ENCODE assay signal across 1 cellular context in the genomic region with DNA sequence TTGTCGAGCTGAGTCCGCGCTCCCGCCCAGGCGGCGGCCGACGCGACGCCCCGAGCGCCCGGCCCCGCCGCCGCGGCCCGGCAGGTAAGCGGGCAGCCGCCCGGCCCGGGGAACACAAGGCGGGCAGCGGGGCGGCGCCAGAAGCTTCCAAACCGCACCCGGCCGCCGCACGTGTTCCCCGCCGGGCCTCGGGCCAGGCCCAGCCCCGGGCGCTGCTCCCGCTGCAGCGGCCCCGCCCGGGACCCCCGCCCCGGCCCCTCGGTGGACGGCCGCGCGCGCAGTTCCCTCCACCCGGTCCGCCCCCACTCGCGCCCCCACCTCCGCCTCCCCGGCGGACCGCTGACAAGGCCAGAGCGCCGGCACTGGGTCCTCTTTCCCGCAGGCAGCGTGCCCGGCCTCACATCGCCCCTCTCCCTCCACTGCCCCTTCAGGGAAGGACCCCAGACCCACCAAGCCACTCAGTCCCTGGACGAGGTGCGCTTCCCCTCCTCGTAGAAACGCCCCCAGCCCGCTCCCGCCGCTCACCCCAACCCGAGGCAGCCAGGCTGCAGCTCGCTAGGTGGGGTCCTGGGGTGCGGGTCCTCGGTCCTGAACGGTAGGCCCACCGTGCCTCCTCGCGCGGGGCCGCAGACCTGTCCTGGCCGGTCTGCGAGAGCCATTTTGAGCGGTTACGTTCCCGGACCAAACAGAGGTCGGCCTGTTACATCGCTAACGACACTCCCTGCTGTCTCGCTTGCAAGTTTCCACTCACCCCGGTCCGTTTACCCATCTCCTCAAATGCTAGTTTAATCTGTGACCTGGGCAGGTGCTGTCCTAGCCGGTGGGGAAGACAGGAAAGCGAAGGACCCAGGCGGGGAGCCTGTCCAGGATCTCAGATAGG.
TF ChIP-seq lines count a peak whose summit lies in the region.

No MANE protein-coding gene starts in this region.

TF ChIP-seq in H1, 55 proteins besides CTCF, POLR2A, EP300 and RAD21:
- TF ChIP-seq CREB1 (IDR thresholded peaks at IDR 0.05) (0 out of 2 replicates have a peak, but pooled peaks have one; percentile 7), GABPA (IDR thresholded peaks at IDR 0.05; ENCODE audit: borderline replicate concordance, insufficient read depth, low read length) (no peak), TEAD4 (IDR thresholded peaks at IDR 0.05; ENCODE audit: low read depth, low read length) (no peak), KDM4A (IDR thresholded peaks at IDR 0.05; ENCODE audit: low read depth, low read length, severe bottlenecking) (peak; percentile 46), YY1 (IDR thresholded peaks at IDR 0.05; ENCODE audit: low read depth, low read length) (peak; percentile 79), TAF1 (IDR thresholded peaks at IDR 0.05; ENCODE audit: low read depth, low read length) (peak; percentile 39; the same call in 1 of the 2 replicates), SIN3A (conservative IDR thresholded peaks at IDR 0.05 in 1 of 2, IDR thresholded peaks at IDR 0.05 in 1 of 2; ENCODE audit: low read depth in 1 of 2, low read length in 2 of 2) (peak in 1 of 2 experiments; percentile 20; a peak in 2 of 4 replicates)
- TF ChIP-seq, protein P1, sequence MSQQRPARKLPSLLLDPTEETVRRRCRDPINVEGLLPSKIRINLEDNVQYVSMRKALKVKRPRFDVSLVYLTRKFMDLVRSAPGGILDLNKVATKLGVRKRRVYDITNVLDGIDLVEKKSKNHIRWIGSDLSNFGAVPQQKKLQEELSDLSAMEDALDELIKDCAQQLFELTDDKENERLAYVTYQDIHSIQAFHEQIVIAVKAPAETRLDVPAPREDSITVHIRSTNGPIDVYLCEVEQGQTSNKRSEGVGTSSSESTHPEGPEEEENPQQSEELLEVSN (IDR thresholded peaks at IDR 0.05), result peak; percentile 39; the same call in 1 of the 2 replicates
